ENCODE assay signal across 1 cellular context in the genomic region with DNA sequence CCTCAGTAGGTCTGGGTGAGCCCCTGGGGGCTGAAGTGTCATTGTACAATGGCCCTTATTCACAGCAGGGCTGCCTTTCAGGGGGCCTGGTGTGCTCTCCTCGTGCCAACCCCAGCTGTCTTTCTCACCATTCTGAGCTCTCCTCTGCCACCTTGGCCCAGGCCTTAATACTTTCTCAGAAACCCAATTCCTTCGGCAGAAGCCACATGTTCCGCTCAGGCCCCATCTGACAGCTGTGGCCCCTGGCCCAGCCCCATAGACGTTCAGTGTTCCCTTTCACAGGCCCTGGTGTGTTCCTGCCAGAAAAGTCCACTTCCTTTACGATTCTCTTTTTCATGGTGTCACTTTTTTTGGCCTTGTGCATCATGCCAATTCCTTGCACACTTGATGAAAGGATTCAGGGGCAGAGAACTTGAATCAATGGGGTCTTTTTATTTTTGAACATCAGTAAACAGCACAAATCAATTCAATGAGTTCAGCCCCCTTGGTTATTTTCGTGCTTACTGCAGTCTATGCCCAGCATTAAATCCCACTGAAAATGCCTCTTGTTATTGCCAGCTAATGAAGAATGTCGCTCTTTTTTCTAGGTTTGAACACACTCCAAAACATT.
TF ChIP-seq lines count a peak whose summit lies in the region.

No MANE protein-coding gene starts in this region.

TF ChIP-seq in HepG2, 621 proteins besides CTCF, POLR2A, EP300 and RAD21:
- no peak for TF ChIP-seq ZNF432 (CRISPR knock-in tag; IDR thresholded peaks at IDR 0.05; ENCODE audit: borderline replicate concordance)
TF ChIP-seq in HepG2: peak in this region for 0.
